In the genomic region with DNA sequence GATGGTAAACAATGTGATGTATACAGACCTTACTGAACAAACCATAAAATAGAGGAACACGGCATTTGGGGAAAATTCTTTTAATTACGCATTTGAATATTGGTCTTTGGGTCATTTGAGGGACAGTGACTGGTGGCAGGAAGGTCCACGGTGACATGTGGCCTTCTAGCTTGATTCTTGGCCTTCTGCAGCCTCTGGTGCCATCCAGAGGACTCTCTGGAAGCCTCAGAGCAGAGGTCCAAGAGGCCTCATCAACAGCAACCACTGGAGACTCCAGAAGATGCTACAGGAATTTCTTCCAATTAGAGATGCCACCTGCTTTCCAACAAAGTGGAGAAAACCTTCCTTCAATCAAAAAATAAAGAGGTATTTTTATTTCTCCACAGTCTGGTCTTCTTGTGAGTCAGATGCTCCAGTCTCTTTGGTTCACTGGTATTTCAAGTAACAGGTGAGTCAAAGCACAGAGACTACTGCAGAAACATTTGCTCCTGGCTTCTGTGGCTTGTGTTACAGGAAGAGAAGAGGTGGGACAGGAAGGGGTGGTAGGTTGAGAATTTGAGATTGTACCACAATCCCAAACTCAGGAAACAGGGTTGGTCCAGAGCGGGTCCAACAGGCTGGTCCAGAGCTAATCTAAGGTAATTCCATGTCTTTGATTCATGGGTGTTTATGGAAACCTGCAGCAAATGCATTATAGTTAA, we compare ENCODE assay signal across 21 cellular contexts. TPM values are rescaled to one million over a fixed set of nuclear protein-coding genes. Genes with fewer than 3 reads are reported as not detected.
DNase-seq lines count a peak whose midpoint lies in the region; ATAC-seq and TF ChIP-seq lines count a peak whose summit lies in the region.
"Had no signal": no experiment of that assay in that cellular context is flagged by ENCODE, and none has a peak within 500 bp of the region (broad histone marks: within the 10 kb centered on the region; RNA-seq: fewer than 3 reads in every experiment).

No MANE protein-coding gene starts in this region.

- DNase-seq in left ventricle myocardium inferior (no peak), right atrium auricular region (ENCODE audit: low spot score) (no peak), kidney tubule cell (ENCODE audit: low spot score) (peak; percentile 66), SK-N-DZ (ENCODE audit: low spot score) (no peak), retina (no peak), CD1c-positive myeloid dendritic cell (ENCODE audit: extremely low spot score) (no peak), mesothelial cell of epicardium (ENCODE audit: low spot score in 2 of 2, unreplicated experiment in 2 of 2) (no peak)
- DNase-seq in activated CD8-positive, alpha-beta T cell treated with anti-CD3 and anti-CD28 coated beads for 36 hours: peak; percentile 53
- DNase-seq: erythroblast, H9, KG1, mesendoderm, NCI-H1092, NCI-H748 treated with DMSO at 0.1 percent for 48 hours, spleen, T1000 had no signal

- no peaks in the 10 kb centered on the region for H3K36me3 Mint-ChIP-seq in activated CD8-positive, alpha-beta T cell treated with anti-CD3 and anti-CD28 coated beads for 36 hours (ENCODE audit: low read depth)
- H3K36me3 Mint-ChIP-seq in mesothelial cell of epicardium: no peaks in the 10 kb centered on the region

- POLR2A ChIA-PET in activated CD8-positive, alpha-beta T cell treated with anti-CD3 and anti-CD28 coated beads for 36 hours (lab: Charles Lee): interaction anchor here (1.0 kb wide), 1 partner anchor 123 kb away, joined by 4 read pairs; no protein-coding TSS in a partner anchor

- H3K27ac ChIP-seq in left ventricle myocardium inferior (replicated peaks) (no peak overlapping the region), right atrium auricular region (no peak overlapping the region)
- H3K27ac ChIP-seq: SJSA1, spleen had no signal

- H3K9me3 Mint-ChIP-seq in activated CD8-positive, alpha-beta T cell treated with anti-CD3 and anti-CD28 coated beads for 36 hours: no peaks in the 10 kb centered on the region
- H3K9me3 Mint-ChIP-seq in mesothelial cell of epicardium: no peaks in the 10 kb centered on the region
- H3K9me3 Mint-ChIP-seq: H9, nephron had no signal

- peak; percentile 52 for ATAC-seq in activated CD8-positive, alpha-beta T cell treated with anti-CD3 and anti-CD28 coated beads for 36 hours

- H3K36me3 ChIP-seq in left ventricle myocardium inferior (no peaks in the 10 kb centered on the region), right atrium auricular region (no peaks in the 10 kb centered on the region)
- H3K36me3 ChIP-seq: SJSA1, spleen had no signal

- intact Hi-C loops in left ventricle myocardium inferior (cut with micrococcal nuclease): no loop called here
- intact Hi-C loops in activated CD8-positive, alpha-beta T cell treated with anti-CD3 and anti-CD28 coated beads for 36 hours (cut with micrococcal nuclease): loop anchor here (5.0 kb wide), 3 partner anchors 102 to 123 kb away; partner anchors contain the start of genes SELL and SLC19A2

- H3K27me3 ChIP-seq in left ventricle myocardium inferior (ENCODE audit: low read depth): peaks cover 15% of the 10 kb centered on the region
- no peaks in the 10 kb centered on the region for H3K27me3 ChIP-seq in right atrium auricular region

- H3K27me3 Mint-ChIP-seq in activated CD8-positive, alpha-beta T cell treated with anti-CD3 and anti-CD28 coated beads for 36 hours: no peaks in the 10 kb centered on the region
- peaks cover 19% of the 10 kb centered on the region for H3K27me3 Mint-ChIP-seq in mesothelial cell of epicardium (ENCODE audit: low read depth)

- H3K4me3 Mint-ChIP-seq in activated CD8-positive, alpha-beta T cell treated with anti-CD3 and anti-CD28 coated beads for 36 hours: peak overlapping the region; percentile 9
- H3K4me3 Mint-ChIP-seq in mesothelial cell of epicardium: no peak overlapping the region
- H3K4me3 Mint-ChIP-seq: H9, nephron had no signal

- H3K27ac Mint-ChIP-seq in activated CD8-positive, alpha-beta T cell treated with anti-CD3 and anti-CD28 coated beads for 36 hours: peak overlapping the region; percentile 69
- no peak overlapping the region for H3K27ac Mint-ChIP-seq in mesothelial cell of epicardium
- H3K27ac Mint-ChIP-seq: H9, nephron, progenitor cell of endocrine pancreas had no signal

- H3K4me1 Mint-ChIP-seq in activated CD8-positive, alpha-beta T cell treated with anti-CD3 and anti-CD28 coated beads for 36 hours (ENCODE audit: low read depth): peaks cover 81% of the 10 kb centered on the region
- H3K4me1 Mint-ChIP-seq in mesothelial cell of epicardium: peaks cover 13% of the 10 kb centered on the region
- H3K4me1 Mint-ChIP-seq: nephron had no signal

- TF ChIP-seq CTCF in left ventricle myocardium inferior (IDR thresholded peaks at IDR 0.05; ENCODE audit: borderline replicate concordance): peak; percentile 12
- TF ChIP-seq CTCF in right atrium auricular region (IDR thresholded peaks at IDR 0.05): no peak
- no peak for TF ChIP-seq CTCF in activated CD8-positive, alpha-beta T cell treated with anti-CD3 and anti-CD28 coated beads for 36 hours (IDR thresholded peaks at IDR 0.05)
- no peak for TF ChIP-seq CTCF in mesothelial cell of epicardium (IDR thresholded peaks at IDR 0.05; ENCODE audit: unreplicated experiment)

- H3K4me1 ChIP-seq in left ventricle myocardium inferior (peaks cover 14% of the 10 kb centered on the region), right atrium auricular region (peaks cover 0 to 11% of the 10 kb centered on the region in 2 donors)
- H3K4me1 ChIP-seq: SJSA1 had no signal

- H3K4me3 ChIP-seq in left ventricle myocardium inferior: no peak overlapping the region
- H3K4me3 ChIP-seq in right atrium auricular region: no peak overlapping the region
- H3K4me3 ChIP-seq: SJSA1, spleen had no signal

- no peaks in the 10 kb centered on the region for H3K9me3 ChIP-seq in left ventricle myocardium inferior (replicated peaks)
- no peaks in the 10 kb centered on the region for H3K9me3 ChIP-seq in right atrium auricular region
- H3K9me3 ChIP-seq: SJSA1, spleen had no signal

- CTCF ChIA-PET in activated CD8-positive, alpha-beta T cell treated with anti-CD3 and anti-CD28 coated beads for 36 hours (lab: Charles Lee): interaction anchor here (1.1 to 2.1 kb wide), 3 partner anchors 110 to 123 kb away, joined by 3 to 13 read pairs (median 3); no protein-coding TSS in a partner anchor

RNA-seq across cellular contexts. Expression of gene F5, which starts 2.7 kb away (rescaled TPM):
- total RNA-seq in left ventricle myocardium inferior: 14.7 TPM
- total RNA-seq in right atrium auricular region: 10 to 100 TPM in 1 of 2 donors, 1 to 10 TPM in 1; 4.9 to 55.5 TPM
- total RNA-seq in activated CD8-positive, alpha-beta T cell treated with anti-CD3 and anti-CD28 coated beads for 36 hours: 10 to 100 TPM; 20.7 to 23.3 TPM
- polyA plus RNA-seq in SK-N-DZ (2014; cell fraction: cytosol; rRNA removed): not detected in 2 replicates
- polyA plus RNA-seq in SK-N-DZ (2014; cell fraction: nucleus; rRNA removed): not detected in 2 replicates
- total RNA-seq in mesothelial cell of epicardium: 32.2 to 43.5 TPM (median 38.6 TPM) in 3 replicates
- total RNA-seq: dermis microvascular lymphatic vessel endothelial cell, glomerular endothelial cell, SJSA1 had no signal

RNA-seq across cellular contexts. Expression of gene SELP, which starts 41.0 kb away (rescaled TPM):
- total RNA-seq in left ventricle myocardium inferior (10.9 TPM), right atrium auricular region (10 to 100 TPM; 13.7 to 16.7 TPM), mesothelial cell of epicardium (0.49 to 0.65 TPM (median 0.61 TPM) in 3 replicates)
- under 1 TPM; 0.50 to 0.81 TPM for total RNA-seq in activated CD8-positive, alpha-beta T cell treated with anti-CD3 and anti-CD28 coated beads for 36 hours
- not detected in 2 replicates for polyA plus RNA-seq in SK-N-DZ (2014; cell fraction: cytosol; rRNA removed)
- polyA plus RNA-seq in SK-N-DZ (2014; cell fraction: nucleus; rRNA removed): not detected in 2 replicates
- total RNA-seq: H9, progenitor cell of endocrine pancreas, SJSA1 had no signal

Comparison
In these comparisons a context has a peak if more than half of its experiments do, and no peak if none do; other contexts are left out.
1. DNase-seq: peak in activated CD8-positive, alpha-beta T cell treated with anti-CD3 and anti-CD28 coated beads for 36 hours (single experiment) and kidney tubule cell (single experiment); none in left ventricle myocardium inferior (single experiment), right atrium auricular region (single experiment), SK-N-DZ (single experiment), retina (single experiment), CD1c-positive myeloid dendritic cell (single experiment) and mesothelial cell of epicardium (0 of 2).